In genomic region chr4:40178672-40179071, GRCh38 we compare ENCODE assay signal across 23 cellular contexts. TPM values are rescaled to one million over a fixed set of nuclear protein-coding genes. Genes with fewer than 3 reads are reported as not detected.
DNase-seq lines count a peak whose midpoint lies in the region; ATAC-seq and TF ChIP-seq lines count a peak whose summit lies in the region.
"Had no signal": no experiment of that assay in that cellular context is flagged by ENCODE, and none has a peak within 500 bp of the region (broad histone marks: within the 10 kb centered on the region; RNA-seq: fewer than 3 reads in every experiment).

No MANE protein-coding gene starts in this region.

- H3K27ac ChIP-seq in RWPE1: peak overlapping the region; percentile 88
- H3K27ac ChIP-seq: brain microvascular endothelial cell, dorsolateral prefrontal cortex, esophagus muscularis mucosa, parathyroid adenoma, tibial artery had no signal

- TF ChIP-seq CTCF in RWPE1 (conservative IDR thresholded peaks at IDR 0.05; ENCODE audit: low read depth) (no peak), fibroblast of the aortic adventitia (IDR thresholded peaks at IDR 0.05; ENCODE audit: insufficient read depth, low read length) (no peak)

- ATAC-seq in GM21447 (IDR thresholded peaks at IDR 0.05; ENCODE audit: unreplicated experiment): no peak
- no peak for ATAC-seq in HG02759 (IDR thresholded peaks at IDR 0.05; ENCODE audit: unreplicated experiment)
- ATAC-seq: activated naive CD4-positive, alpha-beta T cell treated with anti-CD3 and anti-CD28 coated beads, Interleukin-2, amount 50 U/mL, for 72 hours; stimulated activated effector memory CD8-positive, alpha-beta T cell treated with anti-CD3 and anti-CD28 coated beads, Interleukin-12 subunit alpha, Interleukin-12 subunit beta, amount 100 ng/mL, for 72 hours had no signal

- POLR2A ChIA-PET in RWPE1 (lab: Yijun Ruan, JAX; ENCODE audit: low non-redundant PET): no interaction called here

- CTCF ChIA-PET in RWPE1 (lab: Yijun Ruan, JAX): interaction anchor here (0.7 kb wide), 1 partner anchor 712 kb away, joined by 3 read pairs; no protein-coding TSS in a partner anchor

- no peak overlapping the region for H3K4me3 ChIP-seq in fibroblast of the aortic adventitia (ENCODE audit: low read depth, low read length)
- H3K4me3 ChIP-seq in skeletal muscle cell (ENCODE audit: low read depth, low read length): no peak overlapping the region
- H3K4me3 ChIP-seq: dorsolateral prefrontal cortex, esophagus muscularis mucosa, PC-9, tibial artery had no signal

- DNase-seq in NCI-H2196 (lab: John Stamatoyannopoulos, UW; ENCODE audit: unreplicated experiment) (peak; percentile 41), NCI-H2196 treated with DMSO at 0.1 percent for 48 hours (lab: John Stamatoyannopoulos, UW; ENCODE audit: unreplicated experiment) (no peak), RWPE1 (ENCODE audit: low spot score) (no peak), fibroblast of the aortic adventitia (ENCODE audit: low read depth) (peak; percentile 28), skeletal muscle cell (ENCODE audit: low read depth) (peak; percentile 59), AG08395 (ENCODE audit: low spot score) (no peak)
- DNase-seq: activated CD4-positive, alpha-beta T cell treated with anti-CD3 and anti-CD28 coated beads, Interleukin-2, amount 50 U/mL, for 4 hours; activated T-cell treated with anti-CD3 and anti-CD28 coated beads, Interleukin-2, amount 50 U/mL, for 1 hour; brain microvascular endothelial cell; dorsolateral prefrontal cortex; islet precursor cell; NCI-H1092 treated with DMSO at 0.1 percent for 48 hours; NCI-H226; PC-9; SW 1271; tibial artery had no signal

RNA-seq across cellular contexts. Expression of gene RHOH, which starts 18.2 kb away (rescaled TPM):
- total RNA-seq in fibroblast of the aortic adventitia (ENCODE audit: low replicate concordance): not detected in 2 replicates
- total RNA-seq: A172, PC-9 had no signal

Comparison
In these comparisons a context has a peak if more than half of its experiments do, and no peak if none do; other contexts are left out.
1. DNase-seq: peak in NCI-H2196 (single experiment), fibroblast of the aortic adventitia (single experiment) and skeletal muscle cell (single experiment); none in NCI-H2196 treated with DMSO at 0.1 percent for 48 hours (single experiment), RWPE1 (single experiment) and AG08395 (single experiment).